14 cellular contexts compared by ENCODE assay signal in the genomic region with DNA sequence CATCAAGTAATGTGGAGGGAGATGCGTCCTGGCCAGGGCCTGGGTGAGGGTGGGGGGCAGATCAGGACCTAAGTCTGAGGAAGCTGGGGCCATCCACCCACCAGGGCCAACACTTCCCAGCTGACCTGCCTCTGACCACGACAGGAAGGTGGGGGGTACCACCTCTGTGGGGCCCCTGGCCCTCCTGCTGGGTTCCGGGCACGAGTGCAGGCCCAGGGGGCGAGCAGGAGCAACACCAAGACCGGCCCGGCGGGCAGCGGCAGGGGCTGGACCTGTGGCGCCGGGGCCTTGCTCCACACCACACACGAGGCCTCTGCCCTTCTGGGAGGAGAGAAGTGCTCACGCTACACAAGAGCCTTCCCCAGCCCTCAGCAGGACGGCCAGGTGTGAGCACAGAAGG. TPM values are rescaled to one million over a fixed set of nuclear protein-coding genes. Genes with fewer than 3 reads are reported as not detected.
DNase-seq lines count a peak whose midpoint lies in the region; ATAC-seq and TF ChIP-seq lines count a peak whose summit lies in the region.
"Had no signal": no experiment of that assay in that cellular context is flagged by ENCODE, and none has a peak within 500 bp of the region (broad histone marks: within the 10 kb centered on the region; RNA-seq: fewer than 3 reads in every experiment).

No MANE protein-coding gene starts in this region.

- H2AFZ ChIP-seq in IMR-90 (replicated peaks; ENCODE audit: low read length, poor library complexity), result peak overlapping the region; percentile 56
- H2AFZ ChIP-seq: GM23338 had no signal

- H3K4me2 ChIP-seq in BLaER1, result peak overlapping the region; percentile 78
- H3K4me2 ChIP-seq in IMR-90 (ENCODE audit: low read depth, low read length), result no peak overlapping the region
- H3K4me2 ChIP-seq: GM23338 had no signal

- H3K4me1 ChIP-seq in BLaER1, result peaks cover 29% of the 10 kb centered on the region
- no peaks in the 10 kb centered on the region for H3K4me1 ChIP-seq in IMR-90 (ENCODE audit: control insufficient read depth, insufficient read depth, low read length)
- H3K4me1 ChIP-seq in mucosa of descending colon (ENCODE audit: low read depth), result no peaks in the 10 kb centered on the region
- no peaks in the 10 kb centered on the region for H3K4me1 ChIP-seq in CD8-positive, alpha-beta T cell (ENCODE audit: insufficient read depth, low read length)
- H3K4me1 ChIP-seq: Caco-2 had no signal

- H3K56ac ChIP-seq in IMR-90 (ENCODE audit: extremely low read depth, insufficient read depth, low read length), result no peak overlapping the region

- no peak overlapping the region for H2BK20ac ChIP-seq in IMR-90 (ENCODE audit: low read depth, low read length)

- H3K9ac ChIP-seq in BLaER1 (no peak overlapping the region), IMR-90 (ENCODE audit: low read depth, low read length) (no peak overlapping the region)

- H3K9me3 ChIP-seq in BLaER1, result no peaks in the 10 kb centered on the region
- H3K9me3 ChIP-seq in IMR-90 (ENCODE audit: control insufficient read depth, insufficient read depth, low read length), result no peaks in the 10 kb centered on the region
- no peaks in the 10 kb centered on the region for H3K9me3 ChIP-seq in mucosa of descending colon
- H3K9me3 ChIP-seq in CD8-positive, alpha-beta T cell (ENCODE audit: low read length), result no peaks in the 10 kb centered on the region
- H3K9me3 ChIP-seq: Caco-2 had no signal

- no peak for ATAC-seq in IMR-90 (ENCODE audit: low read depth)
- ATAC-seq in mucosa of descending colon, result peak; percentile 10
- no peak for ATAC-seq in CD8-positive, alpha-beta T cell
- ATAC-seq: GM23338 had no signal

- no TSS peak for BruUV-seq in IMR-90 (replicated peaks; lab: Mats Ljungman, UMichigan)

- H4K5ac ChIP-seq in IMR-90 (ENCODE audit: low read depth, low read length), result no peak overlapping the region

- H4K91ac ChIP-seq in IMR-90 (ENCODE audit: insufficient read depth, low read depth, low read length), result no peak overlapping the region

- no peaks in the 10 kb centered on the region for H3K27me3 Mint-ChIP-seq in CD8-positive, alpha-beta T cell (ENCODE audit: low read depth)
- H3K27me3 Mint-ChIP-seq: CD4-positive, alpha-beta memory T cell had no signal

- H3K79me1 ChIP-seq in IMR-90 (ENCODE audit: low read depth in 1 of 2, low read length in 2 of 2), result peaks cover 0 to 6% of the 10 kb centered on the region in 2 experiments; a peak in 2 of 4 replicates

- H4K20me1 ChIP-seq in BLaER1 (peaks cover 66% of the 10 kb centered on the region), IMR-90 (ENCODE audit: insufficient read depth, low read length) (no peaks in the 10 kb centered on the region; the same call in 1 of the 2 replicates)

- intact Hi-C loops in IMR-90 (cut with micrococcal nuclease), result no loop called here
- intact Hi-C loops in mucosa of descending colon (cut with DNase I, micrococcal nuclease), result no loop called here
- intact Hi-C loops in CD8-positive, alpha-beta T cell (cut with DNase I, micrococcal nuclease), result no loop called here

- no peak for TF ChIP-seq POLR2A in IMR-90 (IDR thresholded peaks at IDR 0.05; ENCODE audit: low read depth, low read length)

- no peak overlapping the region for H3K23ac ChIP-seq in IMR-90 (ENCODE audit: low read depth, low read length)

- no peaks in the 10 kb centered on the region for H3K4me1 Mint-ChIP-seq in CD8-positive, alpha-beta T cell (ENCODE audit: low read depth)
- H3K4me1 Mint-ChIP-seq: CD4-positive, alpha-beta memory T cell; GM23338 had no signal

- H2BK15ac ChIP-seq in IMR-90 (ENCODE audit: low read depth, low read length), result no peak overlapping the region

- peak overlapping the region; percentile 87 for H2AK9ac ChIP-seq in IMR-90 (replicated peaks; ENCODE audit: low read depth, low read length, poor library complexity)

- H3K4ac ChIP-seq in IMR-90 (ENCODE audit: low read depth, low read length), result no peak overlapping the region

- no peak overlapping the region for H3K14ac ChIP-seq in IMR-90 (replicated peaks; ENCODE audit: low read depth, low read length)

- peaks cover 71% of the 10 kb centered on the region for H3K36me3 ChIP-seq in BLaER1
- peaks cover 37% of the 10 kb centered on the region for H3K36me3 ChIP-seq in IMR-90 (ENCODE audit: control insufficient read depth, insufficient read depth, low read length)
- H3K36me3 ChIP-seq in mucosa of descending colon (ENCODE audit: low read depth), result no peaks in the 10 kb centered on the region
- peaks cover 21% of the 10 kb centered on the region for H3K36me3 ChIP-seq in CD8-positive, alpha-beta T cell (ENCODE audit: insufficient read depth, low read length)

- in situ Hi-C loops in IMR-90 (cut with MboI; ENCODE audit: low sequenced_read_pairs), result no loop called here

- no peak overlapping the region for H4K8ac ChIP-seq in IMR-90 (ENCODE audit: low read depth in 2 of 2, low read length in 2 of 2)

- no peak overlapping the region for H2AK5ac ChIP-seq in IMR-90 (ENCODE audit: low read depth, low read length)

- H3K36me3 Mint-ChIP-seq in CD8-positive, alpha-beta T cell, result peaks cover 44% of the 10 kb centered on the region

- H2BK120ac ChIP-seq in IMR-90 (ENCODE audit: low read depth, low read length), result no peak overlapping the region

- no peak overlapping the region for H3K27ac ChIP-seq in BLaER1
- H3K27ac ChIP-seq in IMR-90 (ENCODE audit: insufficient read depth, low read length), result no peak overlapping the region
- no peak overlapping the region for H3K27ac ChIP-seq in CD8-positive, alpha-beta T cell (ENCODE audit: low read depth, low read length)
- H3K27ac ChIP-seq: C4-2B had no signal

- POLR2A ChIA-PET in IMR-90 (lab: Charles Lee; ENCODE audit: unreplicated experiment), result no interaction called here
- POLR2A ChIA-PET in CD8-positive, alpha-beta T cell (lab: Charles Lee), result interaction anchor here (0.6 kb wide), 1 partner anchor 116 kb away, joined by 3 read pairs; no protein-coding TSS in a partner anchor

- 100% methylated on average over 1 of the region's 14 CpGs; no CpG with 5 or more reads in 1 of the 2 experiments for WGBS in IMR-90 (ENCODE audit: extremely low coverage in 2 of 2, insufficient read length in 1 of 2), 2 experiments

- H2BK5ac ChIP-seq in IMR-90 (ENCODE audit: low read depth, low read length, poor library complexity, severe bottlenecking), result no peak overlapping the region

- no peak for TF ChIP-seq CTCF in IMR-90 (conservative IDR thresholded peaks at IDR 0.05; ENCODE audit: low read depth, low read length)
- no peak for TF ChIP-seq CTCF in mucosa of descending colon (IDR thresholded peaks at IDR 0.05)
- TF ChIP-seq CTCF in CD8-positive, alpha-beta T cell (IDR thresholded peaks at IDR 0.05), result no peak

- no peaks in the 10 kb centered on the region for H3K9me3 Mint-ChIP-seq in CD8-positive, alpha-beta T cell
- H3K9me3 Mint-ChIP-seq: CD4-positive, alpha-beta memory T cell; GM23338 had no signal

- CTCF ChIA-PET in IMR-90 (lab: Yijun Ruan, JAX), result no interaction called here
- CTCF ChIA-PET in CD8-positive, alpha-beta T cell (lab: Charles Lee), result no interaction called here

- DNase-seq in IMR-90, result no peak
- no peak for DNase-seq in mucosa of descending colon
- DNase-seq in pons (ENCODE audit: low spot score), result no peak
- no peak for DNase-seq in CD8-positive, alpha-beta T cell
- DNase-seq in NCI-H1694 (lab: John Stamatoyannopoulos, UW), result no peak
- DNase-seq: ACHN; Caco-2; CD4-positive, alpha-beta memory T cell; DND-41; GDM1; H7 had no signal

- no peak overlapping the region for H3K18ac ChIP-seq in IMR-90 (ENCODE audit: low read depth, low read length)

- no peaks in the 10 kb centered on the region for H3K27me3 ChIP-seq in BLaER1
- no peaks in the 10 kb centered on the region for H3K27me3 ChIP-seq in IMR-90 (ENCODE audit: control insufficient read depth, insufficient read depth, low read length)
- no peaks in the 10 kb centered on the region for H3K27me3 ChIP-seq in CD8-positive, alpha-beta T cell (ENCODE audit: insufficient read depth, low read length)

- dilution Hi-C loops in IMR-90 (cut with HindIII; ENCODE audit: low sequenced_read_pairs, unreplicated experiment), result no loop called here

- H3K9me1 ChIP-seq in IMR-90 (ENCODE audit: insufficient read depth, low read length), result no peaks in the 10 kb centered on the region

- no peak overlapping the region for H3K27ac Mint-ChIP-seq in CD8-positive, alpha-beta T cell
- H3K27ac Mint-ChIP-seq: CD4-positive, alpha-beta memory T cell; GM23338 had no signal

- no peak overlapping the region for H3K4me3 ChIP-seq in BLaER1
- no peak overlapping the region for H3K4me3 ChIP-seq in IMR-90 (ENCODE audit: insufficient read depth, low read depth, low read length)
- no peak overlapping the region for H3K4me3 ChIP-seq in mucosa of descending colon
- H3K4me3 ChIP-seq in CD8-positive, alpha-beta T cell (ENCODE audit: low read depth, low read length), result no peak overlapping the region
- H3K4me3 ChIP-seq: GM23338 had no signal

- TF ChIP-seq RAD21 in IMR-90 (IDR thresholded peaks at IDR 0.05; ENCODE audit: low read length), result no peak

- H3K4me3 Mint-ChIP-seq in CD8-positive, alpha-beta T cell, result no peak overlapping the region
- H3K4me3 Mint-ChIP-seq: CD4-positive, alpha-beta memory T cell; GM23338 had no signal

TF ChIP-seq in IMR-90, 13 proteins besides CTCF, POLR2A, EP300 and RAD21 (continues in another document):
- no peak for TF ChIP-seq BHLHE40 (IDR thresholded peaks at IDR 0.05; ENCODE audit: low read depth, low read length)

RNA-seq across cellular contexts. Expression of gene PDIA2, which starts 13.3 kb away (rescaled TPM):
- total RNA-seq in IMR-90 (2012; rRNA removed) (0.28 TPM in 1 of 2 replicates, not detected in the other), mucosa of descending colon (1 to 10 TPM in 2 of 3 donors, under 1 TPM in 1; 0.23 to 2.8 (median 1.3) TPM)
- polyA plus RNA-seq in IMR-90 (2012; rRNA removed), result 0.17 and 0.32 TPM in 2 replicates
- polyA plus RNA-seq in IMR-90 (2012; cell fraction: cytosol; rRNA removed), result 0.14 and 0.27 TPM in 2 replicates
- polyA plus RNA-seq in IMR-90 (2012; cell fraction: nucleus; rRNA removed; ENCODE audit: low replicate concordance), result 1.1 and 2.2 TPM in 2 replicates
- total RNA-seq in CD8-positive, alpha-beta T cell, result not detected
- total RNA-seq: CD4-positive, alpha-beta memory T cell had no signal
- polyA plus RNA-seq: CD4-positive, alpha-beta memory T cell had no signal

RNA-seq across cellular contexts. Expression of gene ARHGDIG, which starts 15.9 kb away (rescaled TPM):
- total RNA-seq in IMR-90 (2012; rRNA removed) (0.36 TPM in 1 of 2 replicates, not detected in the other), mucosa of descending colon (1 to 10 TPM; 1.7 to 6.8 (median 1.9) TPM)
- polyA plus RNA-seq in IMR-90 (2012; rRNA removed), result 0.16 and 0.24 TPM in 2 replicates
- 0.21 and 0.60 TPM in 2 replicates for polyA plus RNA-seq in IMR-90 (2012; cell fraction: cytosol; rRNA removed)
- polyA plus RNA-seq in IMR-90 (2012; cell fraction: nucleus; rRNA removed; ENCODE audit: low replicate concordance), result 0.69 and 1.1 TPM in 2 replicates
- total RNA-seq in CD8-positive, alpha-beta T cell, result not detected
- polyA plus RNA-seq: CD4-positive, alpha-beta memory T cell had no signal

RNA-seq across cellular contexts. Expression of gene RGS11, which starts 20.5 kb away (rescaled TPM):
- under 0.01 TPM in 2 replicates for total RNA-seq in IMR-90 (2012; rRNA removed)
- polyA plus RNA-seq in IMR-90 (2012; rRNA removed), result 0.48 and 0.49 TPM in 2 replicates
- polyA plus RNA-seq in IMR-90 (2012; cell fraction: cytosol; rRNA removed), result 0.04 and 0.21 TPM in 2 replicates
- polyA plus RNA-seq in IMR-90 (2012; cell fraction: nucleus; rRNA removed; ENCODE audit: low replicate concordance), result 6.9 and 12.9 TPM in 2 replicates
- 10 to 100 TPM in 1 of 3 donors, 1 to 10 TPM in 2; 2.6 to 10.0 (median 8.1) TPM for total RNA-seq in mucosa of descending colon
- not detected for total RNA-seq in CD8-positive, alpha-beta T cell
- polyA plus RNA-seq: CD4-positive, alpha-beta memory T cell had no signal

RNA-seq across cellular contexts. Expression of gene AXIN1, which starts 56.2 kb away (rescaled TPM):
- total RNA-seq in IMR-90 (2012; rRNA removed), result 10.9 and 11.9 TPM in 2 replicates
- polyA plus RNA-seq in IMR-90 (2012; rRNA removed), result 14.2 and 15.1 TPM in 2 replicates
- 18.6 and 22.1 TPM in 2 replicates for polyA plus RNA-seq in IMR-90 (2012; cell fraction: cytosol; rRNA removed)
- 19.0 and 28.1 TPM in 2 replicates for polyA plus RNA-seq in IMR-90 (2012; cell fraction: nucleus; rRNA removed; ENCODE audit: low replicate concordance)
- 10 to 100 TPM; 33.0 to 46.3 (median 40.0) TPM for total RNA-seq in mucosa of descending colon
- 10 to 100 TPM; 25.4 to 28.6 TPM for total RNA-seq in CD8-positive, alpha-beta T cell
